In genomic region chrX:44253573-44253942, GRCh38 we compare ENCODE assay signal across 9 cellular contexts.
DNase-seq lines count a peak whose midpoint lies in the region; ATAC-seq and TF ChIP-seq lines count a peak whose summit lies in the region.
"Had no signal": no experiment of that assay in that cellular context is flagged by ENCODE, and none has a peak within 500 bp of the region (broad histone marks: within the 10 kb centered on the region; RNA-seq: fewer than 3 reads in every experiment).

No MANE protein-coding gene starts in this region.

- intact Hi-C loops in CD4-positive, alpha-beta T cell (cut with DNase I, micrococcal nuclease): loop anchor here in 1 of 2 experiments (5.0 kb wide), 1 partner anchor 619 kb away; the partner anchor contains the start of gene KDM6A
- intact Hi-C loops in body of pancreas (cut with DNase I): no loop called here

- H3K27ac ChIP-seq in CD4-positive, alpha-beta T cell (ENCODE audit: low read depth, low read length): peak overlapping the region; percentile 62
- H3K27ac ChIP-seq in body of pancreas: peak overlapping the region in 1 of 4 donors; percentile 11

- no peak for TF ChIP-seq POLR2A in body of pancreas (IDR thresholded peaks at IDR 0.05)

- H3K4me1 ChIP-seq in body of pancreas: no peaks in the 10 kb centered on the region

- peak overlapping the region; percentile 92 for H3K27ac Mint-ChIP-seq in CD4-positive, alpha-beta T cell
- H3K27ac Mint-ChIP-seq in T-helper 17 cell: peak overlapping the region; percentile 98
- H3K27ac Mint-ChIP-seq in naive thymus-derived CD8-positive, alpha-beta T cell: peak overlapping the region; percentile 87 to 96 (median 94)

- no peaks in the 10 kb centered on the region for H3K36me3 ChIP-seq in body of pancreas (replicated peaks in 1 of 2; ENCODE audit: insufficient read depth in 1 of 2, low read depth in 2 of 2)

- CTCF ChIA-PET in CD4-positive, alpha-beta T cell (lab: Charles Lee): interaction anchor here (1.1 kb wide), 1 partner anchor 10 kb away, joined by 4 read pairs; no protein-coding TSS in a partner anchor

- DNase-seq in CD4-positive, alpha-beta T cell: no peak
- no peak for DNase-seq in T-helper 17 cell
- no peak for DNase-seq in naive thymus-derived CD8-positive, alpha-beta T cell
- no peak for DNase-seq in body of pancreas
- no peak for DNase-seq in stimulated activated CD4-positive, alpha-beta T cell treated with anti-CD3 and anti-CD28 coated beads, Interleukin-15, amount 100 ng/mL, for 24 hours

- POLR2A ChIA-PET in CD4-positive, alpha-beta T cell (lab: Charles Lee): interaction anchor here (0.5 to 3.2 kb wide), 8 partner anchors 9 to 767 kb away, joined by 3 to 32 read pairs (median 4); partner anchors contain the start of gene EFHC2
- POLR2A ChIA-PET in naive thymus-derived CD8-positive, alpha-beta T cell (lab: Charles Lee): interaction anchor here (0.7 to 2.7 kb wide), 6 partner anchors 8 to 50 kb away, joined by 3 to 22 read pairs (median 6); no protein-coding TSS in a partner anchor

- no peak for ATAC-seq in CD4-positive, alpha-beta T cell (ENCODE audit: poor library complexity)
- ATAC-seq in GM21576 (IDR thresholded peaks at IDR 0.05; ENCODE audit: unreplicated experiment) (peak; percentile 22), T-helper 17 cell (no peak), HG02763 (IDR thresholded peaks at IDR 0.05; ENCODE audit: unreplicated experiment) (no peak), body of pancreas (no peak), GM18867 (IDR thresholded peaks at IDR 0.05; ENCODE audit: unreplicated experiment) (no peak)
- ATAC-seq in naive thymus-derived CD8-positive, alpha-beta T cell: no peak

- no peaks in the 10 kb centered on the region for H3K27me3 Mint-ChIP-seq in CD4-positive, alpha-beta T cell
- H3K27me3 Mint-ChIP-seq in T-helper 17 cell: no peaks in the 10 kb centered on the region
- no peaks in the 10 kb centered on the region for H3K27me3 Mint-ChIP-seq in naive thymus-derived CD8-positive, alpha-beta T cell

- TF ChIP-seq CTCF in CD4-positive, alpha-beta T cell (IDR thresholded peaks at IDR 0.05): no peak
- no peak for TF ChIP-seq CTCF in body of pancreas (IDR thresholded peaks at IDR 0.05)

- peaks cover 38% of the 10 kb centered on the region for H3K4me1 Mint-ChIP-seq in CD4-positive, alpha-beta T cell (ENCODE audit: low read depth)
- H3K4me1 Mint-ChIP-seq in T-helper 17 cell: peaks cover 12% of the 10 kb centered on the region
- H3K4me1 Mint-ChIP-seq in naive thymus-derived CD8-positive, alpha-beta T cell: peaks cover 6 to 53% (median 32%) of the 10 kb centered on the region in 4 donors

- H3K9me3 ChIP-seq in CD4-positive, alpha-beta T cell (ENCODE audit: control insufficient read depth, low read length): peaks cover 5% of the 10 kb centered on the region
- no peaks in the 10 kb centered on the region for H3K9me3 ChIP-seq in T-helper 17 cell (ENCODE audit: control insufficient read depth, low read length, poor library complexity, severe bottlenecking)
- no peaks in the 10 kb centered on the region for H3K9me3 ChIP-seq in body of pancreas

- H3K36me3 Mint-ChIP-seq in CD4-positive, alpha-beta T cell (ENCODE audit: low read depth): peaks cover 65% of the 10 kb centered on the region
- H3K36me3 Mint-ChIP-seq in T-helper 17 cell (ENCODE audit: low read depth): peaks cover 4% of the 10 kb centered on the region
- peaks cover 2 to 42% (median 37%) of the 10 kb centered on the region in 3 donors for H3K36me3 Mint-ChIP-seq in naive thymus-derived CD8-positive, alpha-beta T cell

- 8% methylated on average over 2 of the region's 4 CpGs; no CpG with 5 or more reads in 1 of the 2 donors for WGBS in body of pancreas, 2 donors

- H3K4me3 ChIP-seq in body of pancreas: no peak overlapping the region
- H3K4me3 ChIP-seq: lung had no signal

- H3K4me3 Mint-ChIP-seq in CD4-positive, alpha-beta T cell: peak overlapping the region; percentile 81
- peak overlapping the region; percentile 68 for H3K4me3 Mint-ChIP-seq in T-helper 17 cell
- peak overlapping the region in 9 of 10 donors; percentile 50 to 83 (median 72) for H3K4me3 Mint-ChIP-seq in naive thymus-derived CD8-positive, alpha-beta T cell

- no peaks in the 10 kb centered on the region for H3K27me3 ChIP-seq in CD4-positive, alpha-beta T cell (ENCODE audit: control insufficient read depth, insufficient read depth, low read length)
- no peaks in the 10 kb centered on the region for H3K27me3 ChIP-seq in body of pancreas

- H3K9me3 Mint-ChIP-seq in CD4-positive, alpha-beta T cell: peaks cover 6% of the 10 kb centered on the region
- H3K9me3 Mint-ChIP-seq in naive thymus-derived CD8-positive, alpha-beta T cell: peaks cover 0 to 64% (median 24%) of the 10 kb centered on the region in 9 donors
